Comparison of ENCODE assay signal across 1 cellular context in the genomic region with DNA sequence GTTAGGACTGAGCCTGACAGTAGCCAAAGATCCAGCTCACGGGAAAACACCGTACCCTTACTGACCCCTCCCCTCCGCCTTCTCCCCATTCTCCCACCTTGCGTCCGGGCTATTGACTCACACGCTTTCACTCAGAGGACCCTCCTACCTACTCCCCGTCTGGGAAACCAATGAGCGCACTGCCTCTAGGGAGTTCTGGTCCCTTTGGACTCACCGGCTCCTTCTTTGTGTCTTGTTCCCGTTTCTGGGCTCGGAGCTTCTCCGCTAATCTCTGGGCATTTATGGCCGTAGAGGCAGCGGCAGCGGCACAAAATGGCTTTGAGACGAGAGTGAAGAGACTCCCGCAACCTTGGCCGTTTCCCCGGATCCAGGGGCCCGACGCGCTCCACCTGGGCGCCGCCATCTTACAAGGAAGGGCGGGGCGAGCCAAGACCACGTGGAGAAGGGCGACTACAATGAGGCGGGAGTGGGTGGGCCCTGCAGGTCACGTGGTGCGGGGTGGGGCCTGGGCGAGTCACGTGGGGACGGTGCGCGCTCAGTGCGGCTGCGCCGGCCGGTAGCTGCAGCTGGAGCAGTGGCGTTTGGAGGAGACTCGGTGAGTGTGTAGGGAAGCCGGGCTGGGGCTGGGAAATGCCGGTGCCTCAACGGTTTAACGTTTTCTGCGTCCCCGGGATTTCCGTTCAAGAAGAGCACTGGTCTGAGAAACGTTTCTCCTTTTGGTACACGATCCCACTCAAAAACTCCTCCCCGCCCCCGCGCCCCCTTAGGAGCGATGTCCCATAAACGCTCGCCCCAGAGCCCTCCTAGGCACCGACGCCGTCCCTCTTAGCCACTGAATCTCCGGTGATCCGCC.
TF ChIP-seq lines count a peak whose summit lies in the region.

FAM118B (plus strand) TSS at position 547 of the 853 bp plus-strand sequence. CDS start 23,220 bp downstream, outside the sequence.
RPUSD4 (minus strand) TSS at position 415 of the 853 bp plus-strand sequence; CDS start at position 403, 12 bp downstream.

TF ChIP-seq in HEK293, 187 proteins besides CTCF, POLR2A, EP300 and RAD21 (continued from another document and continues in another):
- TF ChIP-seq ZNF76 (tag by site-specific recombination; IDR thresholded peaks at IDR 0.05; ENCODE audit: borderline replicate concordance, low read depth) (peak; percentile 91), ZNF140 (tag by site-specific recombination; IDR thresholded peaks at IDR 0.05) (no peak), ZNF24 (tag by site-specific recombination; IDR thresholded peaks at IDR 0.05) (peak; percentile 27; the same call in 1 of the 2 replicates), SALL2 (tag by site-specific recombination; IDR thresholded peaks at IDR 0.05; ENCODE audit: borderline replicate concordance) (no peak), ZNF785 (tag by site-specific recombination; IDR thresholded peaks at IDR 0.05) (no peak), ZNF692 (tag by site-specific recombination; IDR thresholded peaks at IDR 0.05) (peak; percentile 87), ZNF366 (tag by site-specific recombination; conservative IDR thresholded peaks at IDR 0.05) (no peak), GLI2 (tag by site-specific recombination; IDR thresholded peaks at IDR 0.05; ENCODE audit: borderline replicate concordance, low read depth) (no peak), ZNF837 (tag by site-specific recombination; IDR thresholded peaks at IDR 0.05) (no peak), ZNF324 (tag by site-specific recombination; IDR thresholded peaks at IDR 0.05) (no peak), KLF17 (tag by site-specific recombination; IDR thresholded peaks at IDR 0.05) (no peak), GFI1B (tag by site-specific recombination; IDR thresholded peaks at IDR 0.05) (no peak), ZFP41 (tag by site-specific recombination; IDR thresholded peaks at IDR 0.05; ENCODE audit: borderline replicate concordance) (no peak), ZNF114 (tag by site-specific recombination; IDR thresholded peaks at IDR 0.05) (no peak), KLF1 (tag by site-specific recombination; IDR thresholded peaks at IDR 0.05) (peak; percentile 94), PRDM1 (tag by site-specific recombination; IDR thresholded peaks at IDR 0.05) (no peak), ZNF571 (tag by site-specific recombination; IDR thresholded peaks at IDR 0.05) (no peak), ZNF184 (tag by site-specific recombination; IDR thresholded peaks at IDR 0.05) (no peak), ZNF501 (tag by site-specific recombination; IDR thresholded peaks at IDR 0.05) (peak; percentile 55; the same call in 1 of the 2 replicates), HOXD13 (CRISPR knock-in tag; IDR thresholded peaks at IDR 0.05; ENCODE audit: borderline replicate concordance) (no peak), ZNF621 (tag by site-specific recombination; IDR thresholded peaks at IDR 0.05) (no peak), ZNF777 (tag by site-specific recombination; IDR thresholded peaks at IDR 0.05; ENCODE audit: borderline replicate concordance) (peak; percentile 27; the same call in 1 of the 2 replicates), ZIC2 (tag by site-specific recombination; IDR thresholded peaks at IDR 0.05) (no peak), ZNF639 (tag by site-specific recombination; IDR thresholded peaks at IDR 0.05) (no peak), ZNF664 (tag by site-specific recombination; IDR thresholded peaks at IDR 0.05) (no peak), ZNF626 (tag by site-specific recombination; IDR thresholded peaks at IDR 0.05) (no peak), ATF2 (tag by site-specific recombination; IDR thresholded peaks at IDR 0.05; ENCODE audit: low read depth) (no peak), ZNF266 (tag by site-specific recombination; IDR thresholded peaks at IDR 0.05; ENCODE audit: low read depth) (no peak), ZNF146 (tag by site-specific recombination; IDR thresholded peaks at IDR 0.05) (no peak), ZNF416 (tag by site-specific recombination; IDR thresholded peaks at IDR 0.05) (no peak), ZNF223 (tag by site-specific recombination; IDR thresholded peaks at IDR 0.05) (no peak), ZNF423 (tag by site-specific recombination; IDR thresholded peaks at IDR 0.05) (no peak), HIC1 (tag by site-specific recombination; IDR thresholded peaks at IDR 0.05) (no peak), ZBTB1 (tag by site-specific recombination; IDR thresholded peaks at IDR 0.05) (no peak), ZNF624 (tag by site-specific recombination; IDR thresholded peaks at IDR 0.05) (no peak), ZFP69B (tag by site-specific recombination; IDR thresholded peaks at IDR 0.05) (peak; percentile 86), GLI4 (tag by site-specific recombination; IDR thresholded peaks at IDR 0.05) (no peak), ZNF510 (tag by site-specific recombination; IDR thresholded peaks at IDR 0.05; ENCODE audit: insufficient replicate concordance) (no peak), ZNF112 (tag by site-specific recombination; IDR thresholded peaks at IDR 0.05) (no peak), SCRT1 (tag by site-specific recombination; IDR thresholded peaks at IDR 0.05; ENCODE audit: borderline replicate concordance) (no peak), ZFHX2 (tag by site-specific recombination; conservative IDR thresholded peaks at IDR 0.05) (peak; percentile 64)
- TF ChIP-seq, protein P1, sequence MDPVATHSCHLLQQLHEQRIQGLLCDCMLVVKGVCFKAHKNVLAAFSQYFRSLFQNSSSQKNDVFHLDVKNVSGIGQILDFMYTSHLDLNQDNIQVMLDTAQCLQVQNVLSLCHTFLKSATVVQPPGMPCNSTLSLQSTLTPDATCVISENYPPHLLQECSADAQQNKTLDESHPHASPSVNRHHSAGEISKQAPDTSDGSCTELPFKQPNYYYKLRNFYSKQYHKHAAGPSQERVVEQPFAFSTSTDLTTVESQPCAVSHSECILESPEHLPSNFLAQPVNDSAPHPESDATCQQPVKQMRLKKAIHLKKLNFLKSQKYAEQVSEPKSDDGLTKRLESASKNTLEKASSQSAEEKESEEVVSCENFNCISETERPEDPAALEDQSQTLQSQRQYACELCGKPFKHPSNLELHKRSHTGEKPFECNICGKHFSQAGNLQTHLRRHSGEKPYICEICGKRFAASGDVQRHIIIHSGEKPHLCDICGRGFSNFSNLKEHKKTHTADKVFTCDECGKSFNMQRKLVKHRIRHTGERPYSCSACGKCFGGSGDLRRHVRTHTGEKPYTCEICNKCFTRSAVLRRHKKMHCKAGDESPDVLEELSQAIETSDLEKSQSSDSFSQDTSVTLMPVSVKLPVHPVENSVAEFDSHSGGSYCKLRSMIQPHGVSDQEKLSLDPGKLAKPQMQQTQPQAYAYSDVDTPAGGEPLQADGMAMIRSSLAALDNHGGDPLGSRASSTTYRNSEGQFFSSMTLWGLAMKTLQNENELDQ (tag by site-specific recombination; IDR thresholded peaks at IDR 0.05; ENCODE audit: low read depth): no peak
- TF ChIP-seq, protein P2, sequence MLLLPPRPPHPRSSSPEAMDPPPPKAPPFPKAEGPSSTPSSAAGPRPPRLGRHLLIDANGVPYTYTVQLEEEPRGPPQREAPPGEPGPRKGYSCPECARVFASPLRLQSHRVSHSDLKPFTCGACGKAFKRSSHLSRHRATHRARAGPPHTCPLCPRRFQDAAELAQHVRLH (tag by site-specific recombination; IDR thresholded peaks at IDR 0.05): no peak
- TF ChIP-seq, protein P3, sequence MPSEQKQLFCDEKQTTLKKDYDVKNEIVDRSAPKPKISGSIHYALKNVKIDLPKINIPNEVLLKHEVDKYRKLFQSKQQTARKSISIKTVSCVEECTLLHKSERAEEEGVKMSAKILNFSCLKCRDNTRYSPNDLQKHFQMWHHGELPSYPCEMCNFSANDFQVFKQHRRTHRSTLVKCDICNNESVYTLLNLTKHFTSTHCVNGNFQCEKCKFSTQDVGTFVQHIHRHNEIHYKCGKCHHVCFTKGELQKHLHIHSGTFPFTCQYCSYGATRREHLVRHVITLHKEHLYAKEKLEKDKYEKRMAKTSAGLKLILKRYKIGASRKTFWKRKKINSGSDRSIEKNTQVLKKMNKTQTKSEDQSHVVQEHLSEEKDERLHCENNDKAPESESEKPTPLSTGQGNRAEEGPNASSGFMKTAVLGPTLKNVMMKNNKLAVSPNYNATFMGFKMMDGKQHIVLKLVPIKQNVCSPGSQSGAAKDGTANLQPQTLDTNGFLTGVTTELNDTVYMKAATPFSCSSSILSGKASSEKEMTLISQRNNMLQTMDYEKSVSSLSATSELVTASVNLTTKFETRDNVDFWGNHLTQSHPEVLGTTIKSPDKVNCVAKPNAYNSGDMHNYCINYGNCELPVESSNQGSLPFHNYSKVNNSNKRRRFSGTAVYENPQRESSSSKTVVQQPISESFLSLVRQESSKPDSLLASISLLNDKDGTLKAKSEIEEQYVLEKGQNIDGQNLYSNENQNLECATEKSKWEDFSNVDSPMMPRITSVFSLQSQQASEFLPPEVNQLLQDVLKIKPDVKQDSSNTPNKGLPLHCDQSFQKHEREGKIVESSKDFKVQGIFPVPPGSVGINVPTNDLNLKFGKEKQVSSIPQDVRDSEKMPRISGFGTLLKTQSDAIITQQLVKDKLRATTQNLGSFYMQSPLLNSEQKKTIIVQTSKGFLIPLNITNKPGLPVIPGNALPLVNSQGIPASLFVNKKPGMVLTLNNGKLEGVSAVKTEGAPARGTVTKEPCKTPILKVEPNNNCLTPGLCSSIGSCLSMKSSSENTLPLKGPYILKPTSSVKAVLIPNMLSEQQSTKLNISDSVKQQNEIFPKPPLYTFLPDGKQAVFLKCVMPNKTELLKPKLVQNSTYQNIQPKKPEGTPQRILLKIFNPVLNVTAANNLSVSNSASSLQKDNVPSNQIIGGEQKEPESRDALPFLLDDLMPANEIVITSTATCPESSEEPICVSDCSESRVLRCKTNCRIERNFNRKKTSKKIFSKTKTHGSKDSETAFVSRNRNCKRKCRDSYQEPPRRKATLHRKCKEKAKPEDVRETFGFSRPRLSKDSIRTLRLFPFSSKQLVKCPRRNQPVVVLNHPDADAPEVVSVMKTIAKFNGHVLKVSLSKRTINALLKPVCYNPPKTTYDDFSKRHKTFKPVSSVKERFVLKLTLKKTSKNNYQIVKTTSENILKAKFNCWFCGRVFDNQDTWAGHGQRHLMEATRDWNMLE (tag by site-specific recombination; conservative IDR thresholded peaks at IDR 0.05; ENCODE audit: low read depth): no peak
- TF ChIP-seq, protein P4, sequence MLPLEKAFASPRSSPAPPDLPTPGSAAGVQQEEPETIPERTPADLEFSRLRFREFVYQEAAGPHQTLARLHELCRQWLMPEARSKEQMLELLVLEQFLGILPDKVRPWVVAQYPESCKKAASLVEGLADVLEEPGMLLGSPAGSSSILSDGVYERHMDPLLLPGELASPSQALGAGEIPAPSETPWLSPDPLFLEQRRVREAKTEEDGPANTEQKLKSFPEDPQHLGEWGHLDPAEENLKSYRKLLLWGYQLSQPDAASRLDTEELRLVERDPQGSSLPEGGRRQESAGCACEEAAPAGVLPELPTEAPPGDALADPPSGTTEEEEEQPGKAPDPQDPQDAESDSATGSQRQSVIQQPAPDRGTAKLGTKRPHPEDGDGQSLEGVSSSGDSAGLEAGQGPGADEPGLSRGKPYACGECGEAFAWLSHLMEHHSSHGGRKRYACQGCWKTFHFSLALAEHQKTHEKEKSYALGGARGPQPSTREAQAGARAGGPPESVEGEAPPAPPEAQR (tag by site-specific recombination; IDR thresholded peaks at IDR 0.05): no peak
